In genomic region chr10:47890737-47891136, GRCh38 we compare ENCODE assay signal across 9 cellular contexts. TPM values are rescaled to one million over a fixed set of nuclear protein-coding genes. Genes with fewer than 3 reads are reported as not detected.
"Had no signal": no experiment of that assay in that cellular context is flagged by ENCODE, and none has a peak within 500 bp of the region (broad histone marks: within the 10 kb centered on the region; RNA-seq: fewer than 3 reads in every experiment).

No MANE protein-coding gene starts in this region.

RNA-seq across cellular contexts. Expression of gene NPY4R2, which starts 27.7 kb away (rescaled TPM):
- total RNA-seq: OCI-LY7, PC-3, PC-9, Right ventricle myocardium inferior, Right ventricle myocardium superior, RPMI7951, SJCRH30, SK-MEL-5 had no signal
- polyA plus RNA-seq: SK-N-SH had no signal
